Comparison of ENCODE assay signal across 26 cellular contexts in the genomic region with DNA sequence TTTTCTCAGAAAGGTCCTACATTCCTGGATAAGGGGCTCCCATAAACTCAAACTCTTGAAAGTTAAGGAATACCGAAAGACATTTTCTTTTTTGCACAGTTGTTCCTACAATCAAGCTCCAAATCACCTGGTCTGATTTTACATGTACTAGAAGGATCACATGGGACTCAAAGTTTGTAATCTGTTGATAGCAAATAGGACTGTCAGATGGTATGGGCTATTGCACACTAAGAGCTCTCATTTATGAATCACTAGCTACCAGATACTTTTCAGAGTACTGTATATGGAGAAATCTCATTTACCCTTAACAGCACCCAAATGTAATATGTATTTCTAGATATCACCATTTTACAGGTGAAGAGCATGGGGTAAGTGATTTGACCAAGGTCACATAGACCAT. TPM values are rescaled to one million over a fixed set of nuclear protein-coding genes. Genes with fewer than 3 reads are reported as not detected.
DNase-seq lines count a peak whose midpoint lies in the region; ATAC-seq, FAIRE-seq and TF ChIP-seq lines count a peak whose summit lies in the region.
"Had no signal": no experiment of that assay in that cellular context is flagged by ENCODE, and none has a peak within 500 bp of the region (broad histone marks: within the 10 kb centered on the region; RNA-seq: fewer than 3 reads in every experiment).

No MANE protein-coding gene starts in this region.

- H3K27ac Mint-ChIP-seq in osteocyte (ENCODE audit: unreplicated experiment), result peak overlapping the region; percentile 65
- H3K27ac Mint-ChIP-seq in activated CD4-positive, alpha-beta memory T cell treated with anti-CD3 and anti-CD28 coated beads, Interleukin-2, amount 10 ng/mL, durations not matched to agents 7 days and 5 days, result no peak overlapping the region
- H3K27ac Mint-ChIP-seq: CD14-positive monocyte; CD4-positive, alpha-beta memory T cell had no signal

- in situ Hi-C loops in IMR-90 (cut with MboI; ENCODE audit: low sequenced_read_pairs), result loop anchor here (25.0 kb wide), 1 partner anchor 1156 kb away; no protein-coding TSS in a partner anchor

- H3K18ac ChIP-seq in IMR-90 (ENCODE audit: low read depth, low read length), result no peak overlapping the region

- H3K4me2 ChIP-seq in IMR-90 (ENCODE audit: low read depth, low read length), result no peak overlapping the region
- H3K4me2 ChIP-seq: A549; BLaER1 treated with 17β-estradiol and CSF1 and Interleukin-3, amounts not matched to agents 10 nM and 100 nM had no signal

- TF ChIP-seq POLR2A in IMR-90 (IDR thresholded peaks at IDR 0.05; ENCODE audit: low read depth, low read length), result no peak

- no peak overlapping the region for H3K23ac ChIP-seq in IMR-90 (ENCODE audit: low read depth, low read length)

- no peak overlapping the region for H4K91ac ChIP-seq in IMR-90 (ENCODE audit: insufficient read depth, low read depth, low read length)

- no peak overlapping the region for H2BK5ac ChIP-seq in IMR-90 (ENCODE audit: low read depth, low read length, poor library complexity, severe bottlenecking)

- no peak overlapping the region for H3K4me3 Mint-ChIP-seq in osteocyte (ENCODE audit: unreplicated experiment)
- H3K4me3 Mint-ChIP-seq in activated CD4-positive, alpha-beta memory T cell treated with anti-CD3 and anti-CD28 coated beads, Interleukin-2, amount 10 ng/mL, durations not matched to agents 7 days and 5 days, result no peak overlapping the region
- H3K4me3 Mint-ChIP-seq: CD14-positive monocyte; CD4-positive, alpha-beta memory T cell had no signal

- no peaks in the 10 kb centered on the region for H3K27me3 ChIP-seq in IMR-90 (ENCODE audit: control insufficient read depth, insufficient read depth, low read length)
- no peaks in the 10 kb centered on the region for H3K27me3 ChIP-seq in bronchial epithelial cell (ENCODE audit: control insufficient read depth, insufficient read depth, low read length)
- H3K27me3 ChIP-seq: BLaER1 treated with 17β-estradiol and CSF1 and Interleukin-3, amounts not matched to agents 10 nM and 100 nM had no signal

- no peak overlapping the region for H3K14ac ChIP-seq in IMR-90 (replicated peaks; ENCODE audit: low read depth, low read length)

- POLR2A ChIA-PET in IMR-90 (lab: Charles Lee; ENCODE audit: unreplicated experiment), result no interaction called here
- POLR2A ChIA-PET in activated CD4-positive, alpha-beta memory T cell treated with anti-CD3 and anti-CD28 coated beads, Interleukin-2, amount 10 ng/mL, durations not matched to agents 7 days and 5 days (lab: Charles Lee), result no interaction called here

- no peak overlapping the region for H2AFZ ChIP-seq in IMR-90 (replicated peaks; ENCODE audit: low read length, poor library complexity)

- H3K27me3 Mint-ChIP-seq in osteocyte (ENCODE audit: unreplicated experiment), result no peaks in the 10 kb centered on the region
- H3K27me3 Mint-ChIP-seq in activated CD4-positive, alpha-beta memory T cell treated with anti-CD3 and anti-CD28 coated beads, Interleukin-2, amount 10 ng/mL, durations not matched to agents 7 days and 5 days, result peaks cover 2% of the 10 kb centered on the region

- dilution Hi-C loops in IMR-90 (cut with HindIII; ENCODE audit: low sequenced_read_pairs, unreplicated experiment), result loop anchor here (25.0 kb wide), 1 partner anchor 756 kb away; no protein-coding TSS in a partner anchor

- TF ChIP-seq CTCF in IMR-90 (conservative IDR thresholded peaks at IDR 0.05; ENCODE audit: low read depth, low read length) (no peak), bronchial epithelial cell (IDR thresholded peaks at IDR 0.05; ENCODE audit: insufficient read depth, low read length, severe bottlenecking) (no peak), epithelial cell of esophagus (IDR thresholded peaks at IDR 0.05; ENCODE audit: insufficient read depth, low read depth, low read length, missing control alignments) (no peak), osteocyte (IDR thresholded peaks at IDR 0.05) (no peak)

- no peaks in the 10 kb centered on the region for H3K9me3 Mint-ChIP-seq in osteocyte (ENCODE audit: unreplicated experiment)
- H3K9me3 Mint-ChIP-seq in activated CD4-positive, alpha-beta memory T cell treated with anti-CD3 and anti-CD28 coated beads, Interleukin-2, amount 10 ng/mL, durations not matched to agents 7 days and 5 days, result no peaks in the 10 kb centered on the region
- H3K9me3 Mint-ChIP-seq: CD4-positive, alpha-beta memory T cell had no signal

- H3K4me1 ChIP-seq in IMR-90 (ENCODE audit: control insufficient read depth, insufficient read depth, low read length), result peaks cover 7% of the 10 kb centered on the region; the same call in 1 of the 2 replicates
- H3K4me1 ChIP-seq: A549; BE2C; BLaER1 treated with 17β-estradiol and CSF1 and Interleukin-3, amounts not matched to agents 10 nM and 100 nM had no signal

- no peak overlapping the region for H2AK5ac ChIP-seq in IMR-90 (ENCODE audit: low read depth, low read length)

- H4K8ac ChIP-seq in IMR-90 (ENCODE audit: low read depth in 2 of 2, low read length in 2 of 2), result no peak overlapping the region

- H3K9me3 ChIP-seq in IMR-90 (ENCODE audit: control insufficient read depth, insufficient read depth, low read length), result no peaks in the 10 kb centered on the region
- H3K9me3 ChIP-seq: A549; BE2C; BLaER1 treated with 17β-estradiol and CSF1 and Interleukin-3, amounts not matched to agents 10 nM and 100 nM had no signal

- peaks cover 6% of the 10 kb centered on the region; the same call in 1 of the 2 replicates for H3K9me1 ChIP-seq in IMR-90 (ENCODE audit: insufficient read depth, low read length)

- no peak for ATAC-seq in IMR-90 (ENCODE audit: low read depth)
- ATAC-seq in GM21526 (IDR thresholded peaks at IDR 0.05; ENCODE audit: low FRiP score, unreplicated experiment), result no peak
- ATAC-seq: A549 had no signal

- no peak overlapping the region for H4K5ac ChIP-seq in IMR-90 (ENCODE audit: low read depth, low read length)

- no peaks in the 10 kb centered on the region for H3K36me3 ChIP-seq in IMR-90 (ENCODE audit: control insufficient read depth, insufficient read depth, low read length)
- no peaks in the 10 kb centered on the region for H3K36me3 ChIP-seq in bronchial epithelial cell (ENCODE audit: control insufficient read depth, insufficient read depth, low read length)
- H3K36me3 ChIP-seq: BE2C; BLaER1 treated with 17β-estradiol and CSF1 and Interleukin-3, amounts not matched to agents 10 nM and 100 nM had no signal

- intact Hi-C loops in IMR-90 (cut with micrococcal nuclease), result no loop called here

- H3K9ac ChIP-seq in IMR-90 (ENCODE audit: low read depth, low read length), result no peak overlapping the region
- H3K9ac ChIP-seq: BLaER1 treated with 17β-estradiol and CSF1 and Interleukin-3, amounts not matched to agents 10 nM and 100 nM had no signal

- H3K4ac ChIP-seq in IMR-90 (ENCODE audit: low read depth, low read length), result no peak overlapping the region

- no peak for FAIRE-seq in bronchial epithelial cell (lab: Jason Lieb, UNC)
- FAIRE-seq: A549, GM12891, GM18507, H1 had no signal

- H3K36me3 Mint-ChIP-seq in osteocyte (ENCODE audit: unreplicated experiment), result peaks cover 56% of the 10 kb centered on the region
- no peaks in the 10 kb centered on the region for H3K36me3 Mint-ChIP-seq in activated CD4-positive, alpha-beta memory T cell treated with anti-CD3 and anti-CD28 coated beads, Interleukin-2, amount 10 ng/mL, durations not matched to agents 7 days and 5 days (ENCODE audit: low read depth)
- H3K36me3 Mint-ChIP-seq: CD14-positive monocyte; CD4-positive, alpha-beta memory T cell had no signal

- no peak overlapping the region for H2BK20ac ChIP-seq in IMR-90 (ENCODE audit: low read depth, low read length)

- CTCF ChIA-PET in IMR-90 (lab: Yijun Ruan, JAX), result interaction anchor here (0.6 to 1.8 kb wide), 3 partner anchors 15 to 40 kb away, joined by 3 to 6 read pairs (median 3); no protein-coding TSS in a partner anchor
- CTCF ChIA-PET in activated CD4-positive, alpha-beta memory T cell treated with anti-CD3 and anti-CD28 coated beads, Interleukin-2, amount 10 ng/mL, durations not matched to agents 7 days and 5 days (lab: Charles Lee), result no interaction called here

- no peaks in the 10 kb centered on the region for H4K20me1 ChIP-seq in IMR-90 (ENCODE audit: insufficient read depth, low read length)
- H4K20me1 ChIP-seq: BLaER1 treated with 17β-estradiol and CSF1 and Interleukin-3, amounts not matched to agents 10 nM and 100 nM had no signal

- H3K4me1 Mint-ChIP-seq in osteocyte (ENCODE audit: unreplicated experiment), result peaks cover 70% of the 10 kb centered on the region
- no peaks in the 10 kb centered on the region for H3K4me1 Mint-ChIP-seq in activated CD4-positive, alpha-beta memory T cell treated with anti-CD3 and anti-CD28 coated beads, Interleukin-2, amount 10 ng/mL, durations not matched to agents 7 days and 5 days
- H3K4me1 Mint-ChIP-seq: CD14-positive monocyte; CD4-positive, alpha-beta memory T cell had no signal

- peaks cover 4% of the 10 kb centered on the region in 2 experiments; a peak in 1 of 4 replicates for H3K79me1 ChIP-seq in IMR-90 (ENCODE audit: low read depth in 1 of 2, low read length in 2 of 2)

- DNase-seq in IMR-90, result peak; percentile 30
- peak; percentile 13 for DNase-seq in bronchial epithelial cell (ENCODE audit: low read depth)
- peak; percentile 8 for DNase-seq in epithelial cell of esophagus (ENCODE audit: low read depth)
- DNase-seq in osteocyte (ENCODE audit: extremely low spot score, unreplicated experiment), result no peak
- DNase-seq in NCI-H2107 (lab: John Stamatoyannopoulos, UW), result no peak
- no peak for DNase-seq in activated CD4-positive, alpha-beta memory T cell treated with anti-CD3 and anti-CD28 coated beads, Interleukin-2, amount 10 ng/mL, durations not matched to agents 7 days and 5 days
- DNase-seq in NCI-H2196 (lab: John Stamatoyannopoulos, UW; ENCODE audit: unreplicated experiment), result no peak
- DNase-seq: 8988T; ACHN; AML-193; BE2C; Calu3; CD4-positive, alpha-beta memory T cell; COR-L47; DMS53; DMS79 treated with DMSO at 0.1 percent for 48 hours; GF-D8; H7; HCEC 1CT had no signal

- H2BK15ac ChIP-seq in IMR-90 (ENCODE audit: low read depth, low read length), result no peak overlapping the region

- no CpG with 5 or more reads among the region's 1 CpG for WGBS in IMR-90 (ENCODE audit: extremely low coverage in 2 of 2, insufficient read length in 1 of 2), 2 experiments

- H3K4me3 ChIP-seq in IMR-90 (ENCODE audit: insufficient read depth, low read depth, low read length), result no peak overlapping the region
- no peak overlapping the region for H3K4me3 ChIP-seq in bronchial epithelial cell (ENCODE audit: low read depth, low read length)
- H3K4me3 ChIP-seq in epithelial cell of esophagus (ENCODE audit: low read length), result no peak overlapping the region
- H3K4me3 ChIP-seq: A549; BLaER1 treated with 17β-estradiol and CSF1 and Interleukin-3, amounts not matched to agents 10 nM and 100 nM had no signal

- H3K27ac ChIP-seq in IMR-90 (ENCODE audit: insufficient read depth, low read length), result no peak overlapping the region
- H3K27ac ChIP-seq: A549; BLaER1 treated with 17β-estradiol and CSF1 and Interleukin-3, amounts not matched to agents 10 nM and 100 nM had no signal

- no TSS peak for BruUV-seq in IMR-90 (replicated peaks; lab: Mats Ljungman, UMichigan)

- TF ChIP-seq RAD21 in IMR-90 (IDR thresholded peaks at IDR 0.05; ENCODE audit: low read length), result no peak

- H2AK9ac ChIP-seq in IMR-90 (replicated peaks; ENCODE audit: low read depth, low read length, poor library complexity), result no peak overlapping the region

- no peak overlapping the region for H2BK120ac ChIP-seq in IMR-90 (ENCODE audit: low read depth, low read length)

- no peak overlapping the region for H3K56ac ChIP-seq in IMR-90 (ENCODE audit: extremely low read depth, insufficient read depth, low read length)

RNA-seq across cellular contexts. Expression of a gene that starts 49.5 kb away (rescaled TPM):
- 13.6 and 18.1 TPM in 2 replicates for total RNA-seq in IMR-90 (2012; rRNA removed)
- 10.0 and 12.5 TPM in 2 replicates for polyA plus RNA-seq in IMR-90 (2012; rRNA removed)
- 2.1 and 2.2 TPM in 2 replicates for polyA plus RNA-seq in IMR-90 (2012; cell fraction: cytosol; rRNA removed)
- 0.51 and 4.4 TPM in 2 replicates for polyA plus RNA-seq in IMR-90 (2012; cell fraction: nucleus; rRNA removed; ENCODE audit: low replicate concordance)
- total RNA-seq in bronchial epithelial cell, result 15.9 and 21.3 TPM in 2 replicates
- 38.5 and 47.2 TPM in 2 replicates for total RNA-seq in osteocyte
- total RNA-seq in activated CD4-positive, alpha-beta memory T cell treated with anti-CD3 and anti-CD28 coated beads, Interleukin-2, amount 10 ng/mL, durations not matched to agents 7 days and 5 days, result 10 to 100 TPM; 28.0 to 31.0 TPM

Comparison
In these comparisons a context has a peak if more than half of its experiments do, and no peak if none do; other contexts are left out.
1. DNase-seq: peak in IMR-90 (single experiment), bronchial epithelial cell (single experiment) and epithelial cell of esophagus (single experiment); none in osteocyte (single experiment), NCI-H2107 (single experiment), activated CD4-positive, alpha-beta memory T cell treated with anti-CD3 and anti-CD28 coated beads, Interleukin-2, amount 10 ng/mL, durations not matched to agents 7 days and 5 days (single experiment) and NCI-H2196 (single experiment).